In the genomic region with DNA sequence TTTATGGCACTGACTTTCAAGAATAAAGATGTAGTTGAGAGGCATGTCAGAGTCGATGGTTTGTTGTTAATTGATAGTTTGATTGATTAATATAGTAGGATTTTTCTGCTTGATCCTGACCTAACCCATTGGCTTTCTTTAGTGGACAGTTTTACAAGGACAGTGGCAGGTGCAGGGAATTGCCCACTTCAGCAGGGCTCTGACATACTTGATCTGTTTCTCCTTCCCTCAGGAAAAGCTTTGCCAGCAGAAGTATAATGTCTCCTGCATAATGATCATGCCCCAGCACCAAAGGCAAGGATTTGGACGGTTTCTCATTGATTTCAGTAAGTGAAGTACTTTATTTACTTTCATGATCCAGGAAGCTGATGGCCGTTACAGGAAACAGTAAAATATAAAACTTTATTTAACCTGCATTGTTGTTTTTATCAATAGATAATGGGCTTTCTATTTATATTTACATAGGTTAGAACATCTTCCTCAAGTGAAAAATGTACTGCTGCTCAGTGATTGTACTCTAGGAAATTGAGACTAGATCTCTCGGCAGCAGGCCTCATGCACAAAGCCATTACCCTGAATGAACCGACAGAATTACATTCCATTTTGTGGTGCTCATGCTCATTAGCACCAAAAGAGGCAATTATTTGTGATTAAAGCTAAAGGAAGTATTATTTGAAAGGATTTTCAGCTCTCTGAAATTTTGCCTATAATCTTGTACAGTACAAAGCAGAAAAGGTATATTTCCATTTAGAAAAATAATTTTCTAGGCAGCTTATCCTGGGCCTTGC, we compare ENCODE assay signal across 13 cellular contexts.
DNase-seq lines count a peak whose midpoint lies in the region; ATAC-seq and TF ChIP-seq lines count a peak whose summit lies in the region.
"Had no signal": no experiment of that assay in that cellular context is flagged by ENCODE, and none has a peak within 500 bp of the region (broad histone marks: within the 10 kb centered on the region; RNA-seq: fewer than 3 reads in every experiment).

No MANE protein-coding gene starts in this region.

- TF ChIP-seq EP300 in sigmoid colon (IDR thresholded peaks at IDR 0.05): no peak

- H3K4me3 ChIP-seq in sigmoid colon (no peak overlapping the region), gastrocnemius medialis (no peak overlapping the region)
- H3K4me3 ChIP-seq: colonic mucosa, right atrium auricular region had no signal

- H3K27ac Mint-ChIP-seq in activated CD8-positive, alpha-beta memory T cell treated with anti-CD3 and anti-CD28 coated beads, Interleukin-2, amount 10 ng/mL, durations not matched to agents 7 days and 5 days: no peak overlapping the region

- H3K9me3 Mint-ChIP-seq in activated CD8-positive, alpha-beta memory T cell treated with anti-CD3 and anti-CD28 coated beads, Interleukin-2, amount 10 ng/mL, durations not matched to agents 7 days and 5 days (ENCODE audit: low read depth): no peaks in the 10 kb centered on the region

- CTCF ChIA-PET in activated CD8-positive, alpha-beta memory T cell treated with anti-CD3 and anti-CD28 coated beads, Interleukin-2, amount 10 ng/mL, durations not matched to agents 7 days and 5 days (lab: Charles Lee): interaction anchor here (1.5 kb wide), 1 partner anchor 30 kb away, joined by 4 read pairs; no protein-coding TSS in a partner anchor

- H3K9me3 ChIP-seq in sigmoid colon (no peaks in the 10 kb centered on the region), gastrocnemius medialis (no peaks in the 10 kb centered on the region)
- H3K9me3 ChIP-seq: colonic mucosa, right atrium auricular region had no signal

- peaks cover 21% of the 10 kb centered on the region for H3K4me1 Mint-ChIP-seq in activated CD8-positive, alpha-beta memory T cell treated with anti-CD3 and anti-CD28 coated beads, Interleukin-2, amount 10 ng/mL, durations not matched to agents 7 days and 5 days

- no peak overlapping the region for H3K4me3 Mint-ChIP-seq in activated CD8-positive, alpha-beta memory T cell treated with anti-CD3 and anti-CD28 coated beads, Interleukin-2, amount 10 ng/mL, durations not matched to agents 7 days and 5 days

- H3K27me3 ChIP-seq in sigmoid colon: no peaks in the 10 kb centered on the region
- no peaks in the 10 kb centered on the region for H3K27me3 ChIP-seq in gastrocnemius medialis
- H3K27me3 ChIP-seq: colonic mucosa, right atrium auricular region had no signal

- H3K36me3 Mint-ChIP-seq in activated CD8-positive, alpha-beta memory T cell treated with anti-CD3 and anti-CD28 coated beads, Interleukin-2, amount 10 ng/mL, durations not matched to agents 7 days and 5 days: peaks cover 30% of the 10 kb centered on the region

- 31 to 54% methylated on average over 5 of the region's 5 CpGs for WGBS in sigmoid colon, 2 donors

- peaks cover 0 to 45% (median 39%) of the 10 kb centered on the region in 4 donors for H3K4me1 ChIP-seq in sigmoid colon
- H3K4me1 ChIP-seq in gastrocnemius medialis: peaks cover 21 to 30% of the 10 kb centered on the region in 2 donors

- H3K27ac ChIP-seq in sigmoid colon (peak overlapping the region in 3 of 4 donors; percentile 15 to 59 (median 57)), gastrocnemius medialis (peak overlapping the region in 1 of 4 donors; percentile 50)
- H3K27ac ChIP-seq: colonic mucosa, right atrium auricular region had no signal

- DNase-seq in NCI-H2107 treated with DMSO at 0.1 percent for 48 hours (lab: John Stamatoyannopoulos, UW; ENCODE audit: unreplicated experiment): peak; percentile 57
- DNase-seq in NCI-H2107 (lab: John Stamatoyannopoulos, UW): no peak
- DNase-seq in NCI-H2029 (lab: John Stamatoyannopoulos, UW): peak; percentile 59
- peak; percentile 30 for DNase-seq in dermis blood vessel endothelial cell
- no peak for DNase-seq in sigmoid colon
- no peak for DNase-seq in activated CD8-positive, alpha-beta memory T cell treated with anti-CD3 and anti-CD28 coated beads, Interleukin-2, amount 10 ng/mL, durations not matched to agents 7 days and 5 days
- DNase-seq in gastrocnemius medialis: no peak
- no peak for DNase-seq in activated CD8-positive, alpha-beta memory T cell treated with anti-CD3 and anti-CD28 coated beads, Interleukin-2, amount 50 U/mL, for 4 hours
- DNase-seq: colonic mucosa, DMS 273 treated with DMSO at 0.1 percent for 48 hours, foreskin melanocyte, kidney glomerular epithelial cell had no signal

- no peaks in the 10 kb centered on the region for H3K27me3 Mint-ChIP-seq in activated CD8-positive, alpha-beta memory T cell treated with anti-CD3 and anti-CD28 coated beads, Interleukin-2, amount 10 ng/mL, durations not matched to agents 7 days and 5 days

- TF ChIP-seq CTCF in sigmoid colon (IDR thresholded peaks at IDR 0.05) (no peak), gastrocnemius medialis (IDR thresholded peaks at IDR 0.05 in 4 of 5, conservative IDR thresholded peaks at IDR 0.05 in 1 of 5) (no peak)

- intact Hi-C loops in sigmoid colon (cut with DNase I): no loop called here
- intact Hi-C loops in gastrocnemius medialis (cut with DNase I; ENCODE audit: low total_unique reads): no loop called here

- in situ Hi-C loops in gastrocnemius medialis (cut with MboI; ENCODE audit: low sequenced_read_pairs in 4 of 4): no loop called here

- H3K36me3 ChIP-seq in sigmoid colon (peaks cover 0 to 20% (median 0%) of the 10 kb centered on the region in 4 donors), gastrocnemius medialis (peaks cover 0 to 15% of the 10 kb centered on the region in 2 donors)
- H3K36me3 ChIP-seq: colonic mucosa had no signal

- no peak for ATAC-seq in activated CD8-positive, alpha-beta memory T cell treated with anti-CD3 and anti-CD28 coated beads, Interleukin-2, amount 10 ng/mL, durations not matched to agents 7 days and 5 days
- no peak for ATAC-seq in gastrocnemius medialis

- no peak for TF ChIP-seq POLR2A in sigmoid colon (IDR thresholded peaks at IDR 0.05)
- no peak for TF ChIP-seq POLR2A in gastrocnemius medialis (IDR thresholded peaks at IDR 0.05)

Comparison
In these comparisons a context has a peak if more than half of its experiments do, and no peak if none do; other contexts are left out.
1. DNase-seq: peak in NCI-H2107 treated with DMSO at 0.1 percent for 48 hours (single experiment), NCI-H2029 (single experiment) and dermis blood vessel endothelial cell (single experiment); none in NCI-H2107 (single experiment), sigmoid colon (single experiment), activated CD8-positive, alpha-beta memory T cell treated with anti-CD3 and anti-CD28 coated beads, Interleukin-2, amount 10 ng/mL, durations not matched to agents 7 days and 5 days (single experiment), gastrocnemius medialis (0 of 2) and activated CD8-positive, alpha-beta memory T cell treated with anti-CD3 and anti-CD28 coated beads, Interleukin-2, amount 50 U/mL, for 4 hours (single experiment).